In the genomic region with DNA sequence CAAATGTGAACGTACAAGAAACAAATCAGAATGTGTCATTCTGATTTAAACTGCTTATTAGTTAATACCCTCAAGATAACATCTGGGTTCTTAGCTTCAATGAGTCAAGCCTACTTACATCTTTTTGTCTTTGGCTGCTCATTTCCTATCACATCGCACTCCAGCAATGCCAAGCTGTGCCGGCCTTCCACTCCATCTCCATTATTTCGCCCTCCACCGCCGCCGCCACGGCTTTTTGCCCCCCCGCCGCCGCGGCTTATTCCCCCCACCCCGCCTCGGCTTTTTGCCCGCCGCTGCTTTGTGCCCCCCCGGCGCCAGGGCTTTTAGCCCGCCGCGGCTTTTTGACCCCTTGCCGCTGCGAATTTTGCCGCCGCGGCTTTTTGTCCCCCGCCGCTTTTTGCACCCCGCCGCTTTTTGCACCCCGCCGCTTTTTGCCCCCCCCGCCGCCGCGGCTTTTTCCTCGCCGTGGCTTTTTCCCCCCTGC, we compare ENCODE assay signal across 8 cellular contexts.
A peak's percentile ranks its signal among the peaks of the same experiment; 100 is the strongest.
DNase-seq lines count a peak whose midpoint lies in the region; ATAC-seq and TF ChIP-seq lines count a peak whose summit lies in the region.
"Not testable (repeated sequence)": the region's sequence is repeated elsewhere in the genome, so short reads cannot be mapped to it uniquely, and the experiment has no call there.

No MANE protein-coding gene starts in this region.

- not testable (repeated sequence) for H2BK5ac ChIP-seq in IMR-90 (ENCODE audit: low read depth, low read length, poor library complexity, severe bottlenecking)

- H3K27me3 Mint-ChIP-seq in central memory CD8-positive, alpha-beta T cell, result peaks cover 13% of the 10 kb centered on the region
- H3K27me3 Mint-ChIP-seq in stimulated activated naive B cell treated with anti-CD40 and anti-IgM and Interleukin-4, amounts not matched to agents 10 μg/mL and 1 μg/mL and 100 μg/mL, for 72 hours, result peaks cover 18 to 20% of the 10 kb centered on the region in 2 donors

- DNase-seq in IMR-90 (peak; percentile 34), RPMI7951 (ENCODE audit: low read depth) (peak; percentile 65), midbrain (lab: John Stamatoyannopoulos, UW) (peak; percentile 14)
- DNase-seq in activated T-cell treated with anti-CD3 and anti-CD28 coated beads, Interleukin-2, amount 50 U/mL, for 1 hour, result peak; percentile 37
- DNase-seq in central memory CD8-positive, alpha-beta T cell (ENCODE audit: low spot score in 2 of 2); Right ventricle myocardium superior; stimulated activated naive B cell treated with anti-CD40 and anti-IgM and Interleukin-4, amounts not matched to agents 10 μg/mL and 1 μg/mL and 100 μg/mL, for 72 hours: not testable (repeated sequence)

- H3K9me3 Mint-ChIP-seq in central memory CD8-positive, alpha-beta T cell; stimulated activated naive B cell treated with anti-CD40 and anti-IgM and Interleukin-4, amounts not matched to agents 10 μg/mL and 1 μg/mL and 100 μg/mL, for 72 hours: not testable (repeated sequence)

- H3K36me3 ChIP-seq in BLaER1; IMR-90 (ENCODE audit: control insufficient read depth, insufficient read depth, low read length): not testable (repeated sequence)

- H3K4me3 ChIP-seq in BLaER1 (peak overlapping the region; percentile 66), IMR-90 (ENCODE audit: insufficient read depth, low read depth, low read length) (peak overlapping the region; percentile 51)

- not testable (repeated sequence) for TF ChIP-seq CTCF in IMR-90 (conservative IDR thresholded peaks at IDR 0.05; ENCODE audit: low read depth, low read length)

- not testable (repeated sequence) for H3K9ac ChIP-seq in BLaER1
- peak overlapping the region; percentile 28; the same call in 1 of the 2 replicates for H3K9ac ChIP-seq in IMR-90 (ENCODE audit: low read depth, low read length)

- dilution Hi-C loops in IMR-90 (cut with HindIII; ENCODE audit: low sequenced_read_pairs, unreplicated experiment), result not testable (repeated sequence)

- CTCF ChIA-PET in IMR-90 (lab: Yijun Ruan, JAX), result not testable (repeated sequence)

- H4K8ac ChIP-seq in IMR-90 (ENCODE audit: low read depth in 2 of 2, low read length in 2 of 2), result not testable (repeated sequence)

- not testable (repeated sequence) for H3K4me1 ChIP-seq in BLaER1; IMR-90 (ENCODE audit: control insufficient read depth, insufficient read depth, low read length)

- not testable (repeated sequence) for H2BK15ac ChIP-seq in IMR-90 (ENCODE audit: low read depth, low read length)

- in situ Hi-C loops in IMR-90 (cut with MboI; ENCODE audit: low sequenced_read_pairs), result not testable (repeated sequence)

- not testable (repeated sequence) for H2BK20ac ChIP-seq in IMR-90 (ENCODE audit: low read depth, low read length)

- not testable (repeated sequence) for H2AK5ac ChIP-seq in IMR-90 (ENCODE audit: low read depth, low read length)

- WGBS in IMR-90 (ENCODE audit: extremely low coverage in 2 of 2, insufficient read length in 1 of 2), 2 experiments, result 10% methylated on average over 2 of the region's 38 CpGs; no CpG with 5 or more reads in 1 of the 2 experiments

- intact Hi-C loops in IMR-90 (cut with micrococcal nuclease); Right ventricle myocardium superior (cut with DNase I): not testable (repeated sequence)

- H3K36me3 Mint-ChIP-seq in central memory CD8-positive, alpha-beta T cell (ENCODE audit: insufficient read depth), result not testable (repeated sequence)
- peaks cover 15 to 18% of the 10 kb centered on the region in 2 donors for H3K36me3 Mint-ChIP-seq in stimulated activated naive B cell treated with anti-CD40 and anti-IgM and Interleukin-4, amounts not matched to agents 10 μg/mL and 1 μg/mL and 100 μg/mL, for 72 hours

- H3K4me3 Mint-ChIP-seq in central memory CD8-positive, alpha-beta T cell, result peak overlapping the region; percentile 88
- peak overlapping the region; percentile 64 to 71 for H3K4me3 Mint-ChIP-seq in stimulated activated naive B cell treated with anti-CD40 and anti-IgM and Interleukin-4, amounts not matched to agents 10 μg/mL and 1 μg/mL and 100 μg/mL, for 72 hours

- peaks cover 13% of the 10 kb centered on the region for H3K4me1 Mint-ChIP-seq in central memory CD8-positive, alpha-beta T cell
- H3K4me1 Mint-ChIP-seq in stimulated activated naive B cell treated with anti-CD40 and anti-IgM and Interleukin-4, amounts not matched to agents 10 μg/mL and 1 μg/mL and 100 μg/mL, for 72 hours, result peaks cover 13 to 18% of the 10 kb centered on the region in 2 donors

- H4K20me1 ChIP-seq in BLaER1, result peaks cover 12% of the 10 kb centered on the region; the same call in 1 of the 2 replicates
- not testable (repeated sequence) for H4K20me1 ChIP-seq in IMR-90 (ENCODE audit: insufficient read depth, low read length)

- TF ChIP-seq RAD21 in IMR-90 (IDR thresholded peaks at IDR 0.05; ENCODE audit: low read length), result not testable (repeated sequence)

- not testable (repeated sequence) for H3K56ac ChIP-seq in IMR-90 (ENCODE audit: extremely low read depth, insufficient read depth, low read length)

- not testable (repeated sequence) for TF ChIP-seq POLR2A in IMR-90 (IDR thresholded peaks at IDR 0.05; ENCODE audit: low read depth, low read length)

- not testable (repeated sequence) for H4K5ac ChIP-seq in IMR-90 (ENCODE audit: low read depth, low read length)

- not testable (repeated sequence) for H2BK120ac ChIP-seq in IMR-90 (ENCODE audit: low read depth, low read length)

- not testable (repeated sequence) for H3K79me1 ChIP-seq in IMR-90 (ENCODE audit: low read depth in 1 of 2, low read length in 2 of 2)

- H3K27me3 ChIP-seq in BLaER1, result peaks cover 25% of the 10 kb centered on the region
- H3K27me3 ChIP-seq in IMR-90 (ENCODE audit: control insufficient read depth, insufficient read depth, low read length), result not testable (repeated sequence)

- H3K4ac ChIP-seq in IMR-90 (ENCODE audit: low read depth, low read length), result not testable (repeated sequence)

- not testable (repeated sequence) for H3K9me1 ChIP-seq in IMR-90 (ENCODE audit: insufficient read depth, low read length)

- not testable (repeated sequence) for H3K18ac ChIP-seq in IMR-90 (ENCODE audit: low read depth, low read length)

- H2AFZ ChIP-seq in IMR-90 (replicated peaks; ENCODE audit: low read length, poor library complexity), result not testable (repeated sequence)

- H3K14ac ChIP-seq in IMR-90 (replicated peaks; ENCODE audit: low read depth, low read length), result not testable (repeated sequence)

- H3K23ac ChIP-seq in IMR-90 (ENCODE audit: low read depth, low read length), result not testable (repeated sequence)

- not testable (repeated sequence) for H3K27ac Mint-ChIP-seq in central memory CD8-positive, alpha-beta T cell (ENCODE audit: low read depth)
- H3K27ac Mint-ChIP-seq in stimulated activated naive B cell treated with anti-CD40 and anti-IgM and Interleukin-4, amounts not matched to agents 10 μg/mL and 1 μg/mL and 100 μg/mL, for 72 hours, result peak overlapping the region; percentile 14

- H3K4me2 ChIP-seq in BLaER1 (peak overlapping the region; percentile 83), IMR-90 (ENCODE audit: low read depth, low read length) (peak overlapping the region; percentile 82)

- POLR2A ChIA-PET in IMR-90 (lab: Charles Lee; ENCODE audit: unreplicated experiment), result not testable (repeated sequence)

- H3K27ac ChIP-seq in BLaER1; IMR-90 (ENCODE audit: insufficient read depth, low read length): not testable (repeated sequence)

- not testable (repeated sequence) for ATAC-seq in IMR-90 (ENCODE audit: low read depth); central memory CD8-positive, alpha-beta T cell (replicated peaks; ENCODE audit: extremely low read depth, poor library complexity, severe bottlenecking); stimulated activated naive B cell treated with anti-CD40 and anti-IgM and Interleukin-4, amounts not matched to agents 10 μg/mL and 1 μg/mL and 100 μg/mL, for 72 hours (replicated peaks)
- peak; percentile 43 for ATAC-seq in Right ventricle myocardium superior (ENCODE audit: poor library complexity)

- not testable (repeated sequence) for H2AK9ac ChIP-seq in IMR-90 (replicated peaks; ENCODE audit: low read depth, low read length, poor library complexity)

- H3K9me3 ChIP-seq in BLaER1; IMR-90 (ENCODE audit: control insufficient read depth, insufficient read depth, low read length): not testable (repeated sequence)

- not testable (repeated sequence) for H4K91ac ChIP-seq in IMR-90 (ENCODE audit: insufficient read depth, low read depth, low read length)

- BruUV-seq in IMR-90 (replicated peaks; lab: Mats Ljungman, UMichigan), result not testable (repeated sequence)
